In genomic region chr10:24448351-24449009, GRCh38 we compare ENCODE assay signal across 16 cellular contexts.
DNase-seq lines count a peak whose midpoint lies in the region; ATAC-seq, FAIRE-seq and TF ChIP-seq lines count a peak whose summit lies in the region.
"Had no signal": no experiment of that assay in that cellular context is flagged by ENCODE, and none has a peak within 500 bp of the region (broad histone marks: within the 10 kb centered on the region; RNA-seq: fewer than 3 reads in every experiment).

No MANE protein-coding gene starts in this region.

- H3K9me3 ChIP-seq in heart left ventricle (no peaks in the 10 kb centered on the region), K562 (replicated peaks; ENCODE audit: control insufficient read depth, insufficient read depth, low read depth, low read length) (no peaks in the 10 kb centered on the region), subcutaneous abdominal adipose tissue (ENCODE audit: control insufficient read depth in 5 of 5, low read length in 5 of 5) (no peaks in the 10 kb centered on the region)
- H3K9me3 ChIP-seq: tibial nerve had no signal

- no peak for TF ChIP-seq CTCF in heart left ventricle (IDR thresholded peaks at IDR 0.05)
- no peak for TF ChIP-seq CTCF in K562 (IDR thresholded peaks at IDR 0.05 in 2 of 3, conservative IDR thresholded peaks at IDR 0.05 in 1 of 3; ENCODE audit: insufficient read depth in 2 of 3, low read depth in 1 of 3, low read length in 3 of 3)

- H3K4me1 ChIP-seq in heart left ventricle: peaks cover 6 to 59% (median 28%) of the 10 kb centered on the region in 12 donors
- H3K4me1 ChIP-seq in K562 (replicated peaks in 1 of 2; ENCODE audit: control insufficient read depth in 2 of 2, insufficient read depth in 2 of 2, low read length in 2 of 2): no peaks in the 10 kb centered on the region
- H3K4me1 ChIP-seq in subcutaneous abdominal adipose tissue (ENCODE audit: control insufficient read depth in 5 of 5, insufficient read depth in 5 of 5, low read length in 5 of 5): peaks cover 0 to 35% (median 18%) of the 10 kb centered on the region in 5 donors

- POLR2A ChIA-PET in K562 (lab: Yijun Ruan, JAX): no interaction called here

- no TSS peak for BruUV-seq in K562 (replicated peaks; lab: Mats Ljungman, UMichigan)

- H3K27ac ChIP-seq in heart left ventricle: peak overlapping the region; percentile 10 to 74 (median 62)
- H3K27ac ChIP-seq in K562 (ENCODE audit: extremely low read depth, low read depth, low read length): no peak overlapping the region
- H3K27ac ChIP-seq in subcutaneous abdominal adipose tissue (ENCODE audit: low read depth, low read length): peak overlapping the region; percentile 51

- no peak for FAIRE-seq in K562 (lab: Jason Lieb, UNC)

- in situ Hi-C loops in K562 (cut with MboI): no loop called here

- no peak overlapping the region for H3K4me2 ChIP-seq in K562 (ENCODE audit: insufficient read depth, low read length)

- H3K27me3 ChIP-seq in heart left ventricle (no peaks in the 10 kb centered on the region), K562 (ENCODE audit: control insufficient read depth in 2 of 2, insufficient read depth in 2 of 2, low read length in 2 of 2) (peaks cover 0 to 9% of the 10 kb centered on the region in 2 experiments; a peak in 3 of 5 replicates), subcutaneous abdominal adipose tissue (ENCODE audit: control insufficient read depth in 5 of 5, insufficient read depth in 4 of 5, low read length in 5 of 5) (no peaks in the 10 kb centered on the region)
- H3K27me3 ChIP-seq: tibial nerve had no signal

- intact Hi-C loops in heart left ventricle (cut with DNase I) (loop anchor here in 1 of 10 donors (5.0 kb wide), 1 partner anchor 49 kb away; no protein-coding TSS in a partner anchor), cardiac septum (cut with DNase I) (no loop called here), K562 (cut with micrococcal nuclease) (no loop called here), posterior cingulate gyrus (cut with DNase I) (no loop called here)

- no peak for TF ChIP-seq EP300 in K562 (IDR thresholded peaks at IDR 0.05; ENCODE audit: low read length)

- peak in 3 of 4 donors; percentile 6 to 17 (median 10) for ATAC-seq in heart left ventricle
- ATAC-seq in K562: no peak
- ATAC-seq: activated CD8-positive, alpha-beta T cell treated with anti-CD3 and anti-CD28 coated beads, Interleukin-2, amount 10 ng/mL, durations not matched to agents 7 days and 5 days; naive thymus-derived CD8-positive, alpha-beta T cell had no signal

- H3K4me3 ChIP-seq in heart left ventricle (peak overlapping the region in 6 of 12 donors; percentile 40 to 58 (median 46)), K562 (no peak overlapping the region), subcutaneous abdominal adipose tissue (ENCODE audit: low read depth in 1 of 5, low read length in 5 of 5) (peak overlapping the region in 1 of 5 donors; percentile 14)
- H3K4me3 ChIP-seq: tibial nerve had no signal

- CTCF ChIA-PET in K562 (lab: Yijun Ruan, JAX; ENCODE audit: low intra/inter-chr PET ratio): no interaction called here

- H3K9ac ChIP-seq in K562 (ENCODE audit: insufficient read depth in 1 of 2, low read depth in 2 of 2, low read length in 2 of 2): no peak overlapping the region
- H3K9ac ChIP-seq in subcutaneous abdominal adipose tissue (ENCODE audit: low read length in 5 of 5): no peak overlapping the region

- H2AFZ ChIP-seq in K562 (ENCODE audit: low read depth, low read length): no peak overlapping the region

- no peak for TF ChIP-seq RAD21 in K562 (CRISPR knock-in tag; conservative IDR thresholded peaks at IDR 0.05 in 1 of 2, IDR thresholded peaks at IDR 0.05 in 1 of 2)

- TF ChIP-seq POLR2A in heart left ventricle (IDR thresholded peaks at IDR 0.05): no peak
- TF ChIP-seq POLR2A in K562 (conservative IDR thresholded peaks at IDR 0.05): no peak

- H3K79me2 ChIP-seq in K562 (ENCODE audit: control insufficient read depth, insufficient read depth, low read length): no peaks in the 10 kb centered on the region

- DNase-seq in heart left ventricle: no peak
- no peak for DNase-seq in cardiac septum (ENCODE audit: low spot score)
- DNase-seq in K562 (ENCODE audit: extremely low read depth in 1 of 4, low spot score in 3 of 4): no peak
- peak; percentile 45 for DNase-seq in kidney tubule cell (ENCODE audit: low spot score)
- no peak for DNase-seq in OCI-M2 (lab: John Stamatoyannopoulos, UW; ENCODE audit: unreplicated experiment)
- DNase-seq in posterior cingulate gyrus: no peak
- DNase-seq in ecto neural progenitor cell (ENCODE audit: low spot score): no peak
- DNase-seq: 8988T; activated CD8-positive, alpha-beta T cell treated with anti-CD3 and anti-CD28 coated beads, Interleukin-2, amount 10 ng/mL, durations not matched to agents 7 days and 5 days; kidney; naive thymus-derived CD8-positive, alpha-beta T cell; NCI-H1048; NCI-H226; stimulated activated CD4-positive, alpha-beta T cell treated with anti-CD3 and anti-CD28 coated beads, Interleukin-12 subunit alpha, Interleukin-12 subunit beta, amount 100 ng/mL, for 4 hours had no signal

- H3K36me3 ChIP-seq in heart left ventricle (peaks cover 0 to 3% (median 0%) of the 10 kb centered on the region in 9 donors), K562 (ENCODE audit: control insufficient read depth, insufficient read depth, low read length) (no peaks in the 10 kb centered on the region), subcutaneous abdominal adipose tissue (ENCODE audit: control insufficient read depth in 5 of 5, insufficient read depth in 5 of 5, low read length in 5 of 5) (no peaks in the 10 kb centered on the region)
- H3K36me3 ChIP-seq: tibial nerve had no signal

- H4K20me1 ChIP-seq in K562 (replicated peaks; ENCODE audit: control insufficient read depth, insufficient read depth, low read length): no peaks in the 10 kb centered on the region

- no peaks in the 10 kb centered on the region for H3K9me1 ChIP-seq in K562 (ENCODE audit: control insufficient read depth, insufficient read depth, low read length)

- 53 to 79% (median 66%) methylated on average over 3 of the region's 3 CpGs for WGBS in heart left ventricle, 4 donors
- 0% methylated on average over 3 of the region's 3 CpGs for WGBS in K562 (ENCODE audit: insufficient coverage, low coverage, missing lambda C conversion rate)

TF ChIP-seq in K562, 482 proteins besides CTCF, POLR2A, EP300 and RAD21:
- TF ChIP-seq CHD2 (IDR thresholded peaks at IDR 0.05; ENCODE audit: low read depth, low read length): no peak
- TF ChIP-seq CUX1 (CRISPR knock-in tag; IDR thresholded peaks at IDR 0.05): peak; percentile 86; the same call in 1 of the 2 replicates
- TF ChIP-seq MAX (CRISPR knock-in tag; IDR thresholded peaks at IDR 0.05): no peak
- no peak for TF ChIP-seq PRMT5 (CRISPR knock-in tag; IDR thresholded peaks at IDR 0.05)
